ENCODE assay signal across 19 cellular contexts in genomic region chr13:32376642-32377418, GRCh38. TPM values are rescaled to one million over a fixed set of nuclear protein-coding genes. Genes with fewer than 3 reads are reported as not detected.
A peak's percentile ranks its signal among the peaks of the same experiment; 100 is the strongest.
DNase-seq lines count a peak whose midpoint lies in the region; ATAC-seq and TF ChIP-seq lines count a peak whose summit lies in the region.
"Had no signal": no experiment of that assay in that cellular context is flagged by ENCODE, and none has a peak within 500 bp of the region (broad histone marks: within the 10 kb centered on the region; RNA-seq: fewer than 3 reads in every experiment).

No MANE protein-coding gene starts in this region.

- peak overlapping the region; percentile 67 for H3K27ac Mint-ChIP-seq in nephron progenitor cell
- H3K27ac Mint-ChIP-seq: CD4-positive, alpha-beta memory T cell had no signal

- peaks cover 15% of the 10 kb centered on the region for H3K9me3 Mint-ChIP-seq in nephron progenitor cell

- no peaks in the 10 kb centered on the region for H3K9me3 ChIP-seq in upper lobe of right lung
- H3K9me3 ChIP-seq: A549 had no signal

- no peaks in the 10 kb centered on the region for H3K4me1 Mint-ChIP-seq in nephron progenitor cell
- H3K4me1 Mint-ChIP-seq: CD4-positive, alpha-beta memory T cell had no signal

- H3K36me3 Mint-ChIP-seq in nephron progenitor cell (ENCODE audit: low read depth), result peaks cover 44% of the 10 kb centered on the region

- intact Hi-C loops in upper lobe of right lung (cut with DNase I), result no loop called here

- TF ChIP-seq CTCF in HL-60 (IDR thresholded peaks at IDR 0.05; ENCODE audit: insufficient read depth, low read length) (no peak), nephron progenitor cell (IDR thresholded peaks at IDR 0.05) (no peak), upper lobe of right lung (IDR thresholded peaks at IDR 0.05) (no peak)

- no peaks in the 10 kb centered on the region for H3K36me3 ChIP-seq in upper lobe of right lung

- H3K4me3 ChIP-seq in HL-60 (replicated peaks; ENCODE audit: insufficient read depth, low read length) (no peak overlapping the region), upper lobe of right lung (no peak overlapping the region)
- H3K4me3 ChIP-seq: A549, GM23248 had no signal

- H3K27me3 Mint-ChIP-seq in nephron progenitor cell (ENCODE audit: low read depth, poor library complexity), result no peaks in the 10 kb centered on the region
- H3K27me3 Mint-ChIP-seq: CD4-positive, alpha-beta memory T cell had no signal

- H3K27ac ChIP-seq in HL-60 (replicated peaks) (peak overlapping the region; percentile 55), upper lobe of right lung (no peak overlapping the region)
- H3K27ac ChIP-seq: A549, GM23248 had no signal

- ATAC-seq in upper lobe of right lung (peak; percentile 75), GM18517 (IDR thresholded peaks at IDR 0.05; ENCODE audit: unreplicated experiment) (no peak)
- ATAC-seq: A549 had no signal

- no peaks in the 10 kb centered on the region for H3K4me1 ChIP-seq in upper lobe of right lung
- H3K4me1 ChIP-seq: A549 had no signal

- no peak overlapping the region for H3K4me3 Mint-ChIP-seq in nephron progenitor cell
- H3K4me3 Mint-ChIP-seq: CD4-positive, alpha-beta memory T cell had no signal

- no peaks in the 10 kb centered on the region for H3K27me3 ChIP-seq in HL-60 (ENCODE audit: insufficient read depth, poor library complexity, severe bottlenecking)
- H3K27me3 ChIP-seq in upper lobe of right lung, result no peaks in the 10 kb centered on the region

- peak in 1 of 2 experiments; percentile 21 for DNase-seq in HL-60 (ENCODE audit: low read depth in 1 of 2, low spot score in 1 of 2)
- peak; percentile 13 for DNase-seq in iris pigment epithelial cell (ENCODE audit: low read depth)
- DNase-seq in nephron progenitor cell, result no peak
- DNase-seq in upper lobe of right lung, result no peak
- no peak for DNase-seq in AML-193 (lab: John Stamatoyannopoulos, UW)
- no peak for DNase-seq in NCI-H1417 treated with DMSO at 0.1 percent for 48 hours (lab: John Stamatoyannopoulos, UW)
- DNase-seq: 8988T; ACHN; C1 segment of cervical spinal cord; Calu3; CD4-positive, alpha-beta memory T cell; COR-L47; DMS53; DND-41; GM23248; H7; HCEC 1CT had no signal

RNA-seq across cellular contexts. Expression of gene N4BP2L1, which starts 51.1 kb away (rescaled TPM):
- 25.3 TPM for total RNA-seq in upper lobe of right lung
